ENCODE assay signal across 3 cellular contexts in genomic region chr16:2724088-2724676, GRCh38.
A peak's percentile ranks its signal among the peaks of the same experiment; 100 is the strongest.
TF ChIP-seq lines count a peak whose summit lies in the region.

No MANE protein-coding gene starts in this region.

TF ChIP-seq in HEK293, 187 proteins besides CTCF, POLR2A, EP300 and RAD21:
- TF ChIP-seq ZNF121 (tag by site-specific recombination; IDR thresholded peaks at IDR 0.05) (peak; percentile 75; the same call in 1 of the 2 replicates), ZFP69B (tag by site-specific recombination; IDR thresholded peaks at IDR 0.05) (no peak)

TF ChIP-seq in K562, 482 proteins besides CTCF, POLR2A, EP300 and RAD21:
- TF ChIP-seq ZNF282 (CRISPR knock-in tag; IDR thresholded peaks at IDR 0.05) (no peak), TCFL5 (CRISPR knock-in tag; conservative IDR thresholded peaks at IDR 0.05) (no peak), DACH1 (IDR thresholded peaks at IDR 0.05; ENCODE audit: partially characterized antibody) (no peak), JUNB (CRISPR knock-in tag; conservative IDR thresholded peaks at IDR 0.05) (no peak), ZNF445 (CRISPR knock-in tag; IDR thresholded peaks at IDR 0.05; ENCODE audit: low read depth) (no peak), KDM1A (IDR thresholded peaks at IDR 0.05) (0 out of 4 replicates have a peak, but pooled peaks of 1 of the 2 experiments have one; percentile 10), KAT7 (CRISPR knock-in tag; IDR thresholded peaks at IDR 0.05; ENCODE audit: borderline replicate concordance) (no peak), MCM5 (IDR thresholded peaks at IDR 0.05; ENCODE audit: low read depth) (no peak), ZNF121 (CRISPR knock-in tag; conservative IDR thresholded peaks at IDR 0.05) (peak; percentile 69), SMAD3 (CRISPR knock-in tag; conservative IDR thresholded peaks at IDR 0.05) (no peak), ZBTB33 (CRISPR knock-in tag; IDR thresholded peaks at IDR 0.05) (peak; percentile 63), ESRRB (CRISPR knock-in tag; IDR thresholded peaks at IDR 0.05; ENCODE audit: borderline replicate concordance) (no peak), CREB5 (CRISPR knock-in tag; IDR thresholded peaks at IDR 0.05) (no peak), GATAD2A (IDR thresholded peaks at IDR 0.05) (no peak), EWSR1 (IDR thresholded peaks at IDR 0.05; ENCODE audit: borderline replicate concordance, low read depth, partially characterized antibody) (no peak)

TF ChIP-seq in HEK293T, 16 proteins besides CTCF, POLR2A, EP300 and RAD21:
- no peak for TF ChIP-seq ELF4 (IDR thresholded peaks at IDR 0.05)
- no peak for TF ChIP-seq HDGF (IDR thresholded peaks at IDR 0.05; ENCODE audit: borderline replicate concordance)
- no peak for TF ChIP-seq PKNOX1 (IDR thresholded peaks at IDR 0.05)
- TF ChIP-seq CTBP1 (IDR thresholded peaks at IDR 0.05; ENCODE audit: borderline replicate concordance): no peak
- no peak for TF ChIP-seq SUZ12 (IDR thresholded peaks at IDR 0.05)
- TF ChIP-seq LEF1 (IDR thresholded peaks at IDR 0.05; ENCODE audit: borderline replicate concordance): no peak
- TF ChIP-seq FOXM1 (IDR thresholded peaks at IDR 0.05; ENCODE audit: borderline replicate concordance): no peak
- no peak for TF ChIP-seq NFRKB (IDR thresholded peaks at IDR 0.05)
- TF ChIP-seq L3MBTL2 (conservative IDR thresholded peaks at IDR 0.05): no peak
- TF ChIP-seq ARNT (IDR thresholded peaks at IDR 0.05): no peak
- TF ChIP-seq FOXA1 (IDR thresholded peaks at IDR 0.05): no peak
- TF ChIP-seq SP1 (IDR thresholded peaks at IDR 0.05): no peak
- no peak for TF ChIP-seq ZNF384 (IDR thresholded peaks at IDR 0.05)
